23 cellular contexts compared by ENCODE assay signal in genomic region chr6:146664871-146665270, GRCh38.
DNase-seq lines count a peak whose midpoint lies in the region; ATAC-seq and TF ChIP-seq lines count a peak whose summit lies in the region.
"Had no signal": no experiment of that assay in that cellular context is flagged by ENCODE, and none has a peak within 500 bp of the region (broad histone marks: within the 10 kb centered on the region; RNA-seq: fewer than 3 reads in every experiment).

No MANE protein-coding gene starts in this region.

- no peak overlapping the region for H2BK120ac ChIP-seq in trophoblast cell (ENCODE audit: insufficient read depth, low read length, poor library complexity)

- H3K79me2 ChIP-seq in hepatocyte (no peaks in the 10 kb centered on the region), trophoblast cell (ENCODE audit: control insufficient read depth, insufficient read depth, low read length, poor library complexity) (no peaks in the 10 kb centered on the region)

- H3K9me3 Mint-ChIP-seq in activated CD4-positive, alpha-beta memory T cell treated with anti-CD3 and anti-CD28 coated beads for 36 hours, result peaks cover 2% of the 10 kb centered on the region
- no peaks in the 10 kb centered on the region for H3K9me3 Mint-ChIP-seq in T-helper 2 cell treated with Interferon-gamma antibody and Interleukin-4, amounts not matched to agents 5 μg/mL and 100 μg/mL, for 36 hours
- H3K9me3 Mint-ChIP-seq in T-cell, result peaks cover 0 to 8% (median 5%) of the 10 kb centered on the region in 3 donors

- no peak overlapping the region for H3K4me3 Mint-ChIP-seq in activated CD4-positive, alpha-beta memory T cell treated with anti-CD3 and anti-CD28 coated beads for 36 hours
- H3K4me3 Mint-ChIP-seq in T-helper 2 cell treated with Interferon-gamma antibody and Interleukin-4, amounts not matched to agents 5 μg/mL and 100 μg/mL, for 36 hours, result no peak overlapping the region
- no peak overlapping the region for H3K4me3 Mint-ChIP-seq in T-cell
- H3K4me3 Mint-ChIP-seq: CD4-positive, alpha-beta T cell; IgD-negative memory B cell had no signal

- no peak overlapping the region for H2BK5ac ChIP-seq in trophoblast cell (ENCODE audit: low read depth, low read length, poor library complexity)

- no peak overlapping the region for H4K8ac ChIP-seq in trophoblast cell (ENCODE audit: low read depth, low read length)

- no peak overlapping the region for H2AK5ac ChIP-seq in trophoblast cell (ENCODE audit: low read length)

- H3K4me1 ChIP-seq in adipocyte (ENCODE audit: control insufficient read depth, insufficient read depth, low read length), result no peaks in the 10 kb centered on the region
- H3K4me1 ChIP-seq in hepatocyte (ENCODE audit: insufficient read depth), result peaks cover 4% of the 10 kb centered on the region
- H3K4me1 ChIP-seq in trophoblast cell (ENCODE audit: control insufficient read depth in 1 of 2, insufficient read depth in 2 of 2, low read length in 2 of 2), result no peaks in the 10 kb centered on the region
- H3K4me1 ChIP-seq: BLaER1, SJCRH30 had no signal

- no peaks in the 10 kb centered on the region for H3K9me3 ChIP-seq in adipocyte (ENCODE audit: control insufficient read depth, low read length)
- no peaks in the 10 kb centered on the region for H3K9me3 ChIP-seq in hepatocyte (ENCODE audit: low read depth)
- H3K9me3 ChIP-seq in trophoblast cell (ENCODE audit: insufficient read depth, low read depth, low read length), result no peaks in the 10 kb centered on the region
- H3K9me3 ChIP-seq: BLaER1, SJCRH30 had no signal

- H2AFZ ChIP-seq in hepatocyte (peak overlapping the region; percentile 60), trophoblast cell (ENCODE audit: insufficient read depth, low read length, poor library complexity) (no peak overlapping the region)

- no peak overlapping the region for H3K23ac ChIP-seq in trophoblast cell (ENCODE audit: low read length)

- no peak overlapping the region for H4K91ac ChIP-seq in trophoblast cell (ENCODE audit: low read depth, low read length)

- H3K79me1 ChIP-seq in trophoblast cell (ENCODE audit: low read length), result no peaks in the 10 kb centered on the region

- CTCF ChIA-PET in activated CD4-positive, alpha-beta memory T cell treated with anti-CD3 and anti-CD28 coated beads for 36 hours (lab: Charles Lee), result no interaction called here
- CTCF ChIA-PET in T-cell (lab: Charles Lee), result no interaction called here

- H2BK12ac ChIP-seq in trophoblast cell (ENCODE audit: low read length), result no peak overlapping the region

- no peaks in the 10 kb centered on the region for H3K36me3 ChIP-seq in adipocyte (ENCODE audit: control insufficient read depth, insufficient read depth, low read length, severe bottlenecking)
- H3K36me3 ChIP-seq in hepatocyte (replicated peaks; ENCODE audit: insufficient read depth, low read depth), result no peaks in the 10 kb centered on the region
- no peaks in the 10 kb centered on the region for H3K36me3 ChIP-seq in trophoblast cell (ENCODE audit: control insufficient read depth in 1 of 2, insufficient read depth in 2 of 2, low read length in 2 of 2)
- H3K36me3 ChIP-seq: BLaER1, SJCRH30 had no signal

- H3K4me1 Mint-ChIP-seq in activated CD4-positive, alpha-beta memory T cell treated with anti-CD3 and anti-CD28 coated beads for 36 hours (ENCODE audit: low read depth), result no peaks in the 10 kb centered on the region
- H3K4me1 Mint-ChIP-seq in T-helper 2 cell treated with Interferon-gamma antibody and Interleukin-4, amounts not matched to agents 5 μg/mL and 100 μg/mL, for 36 hours (ENCODE audit: low read depth), result no peaks in the 10 kb centered on the region
- H3K4me1 Mint-ChIP-seq in T-cell, result no peaks in the 10 kb centered on the region
- H3K4me1 Mint-ChIP-seq: IgD-negative memory B cell had no signal

- H3K27me3 Mint-ChIP-seq in activated CD4-positive, alpha-beta memory T cell treated with anti-CD3 and anti-CD28 coated beads for 36 hours, result peaks cover 10% of the 10 kb centered on the region
- H3K27me3 Mint-ChIP-seq in T-helper 2 cell treated with Interferon-gamma antibody and Interleukin-4, amounts not matched to agents 5 μg/mL and 100 μg/mL, for 36 hours (ENCODE audit: low read depth), result no peaks in the 10 kb centered on the region
- H3K27me3 Mint-ChIP-seq in T-cell, result peaks cover 0 to 21% of the 10 kb centered on the region in 2 donors
- H3K27me3 Mint-ChIP-seq: IgD-negative memory B cell had no signal

- H3K18ac ChIP-seq in trophoblast cell (ENCODE audit: low read length), result no peak overlapping the region

- H3K9me2 ChIP-seq in hepatocyte (replicated peaks; ENCODE audit: insufficient read depth), result no peaks in the 10 kb centered on the region

- no peak overlapping the region for H3K27ac Mint-ChIP-seq in activated CD4-positive, alpha-beta memory T cell treated with anti-CD3 and anti-CD28 coated beads for 36 hours
- no peak overlapping the region for H3K27ac Mint-ChIP-seq in T-helper 2 cell treated with Interferon-gamma antibody and Interleukin-4, amounts not matched to agents 5 μg/mL and 100 μg/mL, for 36 hours
- no peak overlapping the region for H3K27ac Mint-ChIP-seq in T-cell
- H3K27ac Mint-ChIP-seq: CD4-positive, alpha-beta T cell; IgD-negative memory B cell had no signal

- no peak overlapping the region for H4K12ac ChIP-seq in trophoblast cell (ENCODE audit: low read depth, low read length)

- peak; percentile 2 for DNase-seq in EL
- DNase-seq in adipocyte (ENCODE audit: low read depth), result peak; percentile 13
- peak; percentile 19 for DNase-seq in hepatocyte (ENCODE audit: low spot score)
- peak; percentile 79 to 90 for DNase-seq in trophoblast cell
- DNase-seq in activated CD4-positive, alpha-beta memory T cell treated with anti-CD3 and anti-CD28 coated beads for 36 hours, result no peak
- DNase-seq in T-helper 2 cell treated with Interferon-gamma antibody and Interleukin-4, amounts not matched to agents 5 μg/mL and 100 μg/mL, for 36 hours (ENCODE audit: low spot score), result no peak
- no peak for DNase-seq in T-cell
- DNase-seq: ACHN; CD4-positive, alpha-beta T cell; COR-L47; DMS79 treated with DMSO at 0.1 percent for 48 hours; NCI-H1694; NCI-H2081; NCI-H2171; NCI-H345; NCI-H524 treated with DMSO at 0.1 percent for 48 hours; NCI-H82; SJCRH30 had no signal

- intact Hi-C loops in activated CD4-positive, alpha-beta memory T cell treated with anti-CD3 and anti-CD28 coated beads for 36 hours (cut with micrococcal nuclease), result no loop called here

- H3K27me3 ChIP-seq in adipocyte (replicated peaks; ENCODE audit: control insufficient read depth, insufficient read depth, low read length), result no peaks in the 10 kb centered on the region
- H3K27me3 ChIP-seq in hepatocyte, result no peaks in the 10 kb centered on the region
- H3K27me3 ChIP-seq in trophoblast cell (ENCODE audit: insufficient read depth, low read length), result no peaks in the 10 kb centered on the region
- H3K27me3 ChIP-seq: BLaER1, SJCRH30 had no signal

- no peak overlapping the region for H3K4ac ChIP-seq in trophoblast cell (ENCODE audit: low read depth, low read length)

- H3K4me2 ChIP-seq in hepatocyte (peak overlapping the region; percentile 25), trophoblast cell (ENCODE audit: low read length) (no peak overlapping the region)
- H3K4me2 ChIP-seq: BLaER1 had no signal

- POLR2A ChIA-PET in activated CD4-positive, alpha-beta memory T cell treated with anti-CD3 and anti-CD28 coated beads for 36 hours (lab: Charles Lee), result no interaction called here
- POLR2A ChIA-PET in T-cell (lab: Charles Lee), result no interaction called here

- H3K4me3 ChIP-seq in adipocyte (ENCODE audit: low read length), result no peak overlapping the region
- H3K4me3 ChIP-seq in hepatocyte, result no peak overlapping the region
- no peak overlapping the region for H3K4me3 ChIP-seq in trophoblast cell (ENCODE audit: low read depth, low read length)
- H3K4me3 ChIP-seq: BLaER1, SJCRH30 had no signal

- no peak overlapping the region for H3K14ac ChIP-seq in trophoblast cell (ENCODE audit: low read length)

- H3K36me3 Mint-ChIP-seq in activated CD4-positive, alpha-beta memory T cell treated with anti-CD3 and anti-CD28 coated beads for 36 hours, result no peaks in the 10 kb centered on the region
- no peaks in the 10 kb centered on the region for H3K36me3 Mint-ChIP-seq in T-helper 2 cell treated with Interferon-gamma antibody and Interleukin-4, amounts not matched to agents 5 μg/mL and 100 μg/mL, for 36 hours (ENCODE audit: low read depth)
- H3K36me3 Mint-ChIP-seq in T-cell, result no peaks in the 10 kb centered on the region
- H3K36me3 Mint-ChIP-seq: IgD-negative memory B cell had no signal

- ATAC-seq in T-cell (replicated peaks in 1 of 4), result no peak
- ATAC-seq in GM18502 (IDR thresholded peaks at IDR 0.05; ENCODE audit: poor library complexity, unreplicated experiment), result no peak
- ATAC-seq: Panc1 had no signal

- no peak for TF ChIP-seq CTCF in hepatocyte (IDR thresholded peaks at IDR 0.05; ENCODE audit: poor library complexity)

- 24% methylated on average over 3 of the region's 3 CpGs for WGBS in hepatocyte (ENCODE audit: low lambda C conversion rate, missing lambda C conversion rate)
- WGBS in trophoblast cell (ENCODE audit: extremely low coverage, insufficient coverage, insufficient read length), result no CpG with 5 or more reads among the region's 3 CpGs

- H3K9ac ChIP-seq in adipocyte (ENCODE audit: low read length) (no peak overlapping the region), trophoblast cell (ENCODE audit: low read length) (no peak overlapping the region)
- H3K9ac ChIP-seq: BLaER1 had no signal

- H4K20me1 ChIP-seq in hepatocyte (ENCODE audit: insufficient read depth, poor library complexity, severe bottlenecking), result no peaks in the 10 kb centered on the region
- H4K20me1 ChIP-seq: BLaER1 had no signal

- H3K27ac ChIP-seq in hepatocyte (no peak overlapping the region), trophoblast cell (ENCODE audit: low read depth, low read length) (no peak overlapping the region)
- H3K27ac ChIP-seq: 22Rv1, BLaER1, SJCRH30 had no signal

Comparison
In these comparisons a context has a peak if more than half of its experiments do, and no peak if none do; other contexts are left out.
1. DNase-seq: peak in EL (single experiment), adipocyte (single experiment), hepatocyte (single experiment) and trophoblast cell (2 of 2); none in activated CD4-positive, alpha-beta memory T cell treated with anti-CD3 and anti-CD28 coated beads for 36 hours (single experiment), T-helper 2 cell treated with Interferon-gamma antibody and Interleukin-4, amounts not matched to agents 5 μg/mL and 100 μg/mL, for 36 hours (single experiment) and T-cell (0 of 34).